In genomic region chr2:222707689-222708273, GRCh38 we compare ENCODE assay signal across 10 cellular contexts. TPM values are rescaled to one million over a fixed set of nuclear protein-coding genes. Genes with fewer than 3 reads are reported as not detected.
A peak's percentile ranks its signal among the peaks of the same experiment; 100 is the strongest.
DNase-seq lines count a peak whose midpoint lies in the region; ATAC-seq and TF ChIP-seq lines count a peak whose summit lies in the region.
"Had no signal": no experiment of that assay in that cellular context is flagged by ENCODE, and none has a peak within 500 bp of the region (broad histone marks: within the 10 kb centered on the region; RNA-seq: fewer than 3 reads in every experiment).

No MANE protein-coding gene starts in this region.

- H3K9me3 ChIP-seq in Caco-2 (no peaks in the 10 kb centered on the region), HEK293 (ENCODE audit: control insufficient read depth, insufficient read depth, low read depth, low read length) (no peaks in the 10 kb centered on the region), RWPE2 (ENCODE audit: severe bottlenecking) (no peaks in the 10 kb centered on the region)

- ATAC-seq in RWPE2 (ENCODE audit: low read depth) (peak; percentile 55; the same call in 2 of the 3 replicates), GM19328 (IDR thresholded peaks at IDR 0.05; ENCODE audit: unreplicated experiment) (no peak)

- peaks cover 12% of the 10 kb centered on the region for H3K36me3 Mint-ChIP-seq in Caco-2 (ENCODE audit: insufficient read depth, unreplicated experiment)

- CTCF ChIA-PET in Caco-2 (lab: Charles Lee) (interaction anchor here (0.5 to 4.9 kb wide), 12 partner anchors 9 to 231 kb away, joined by 3 to 96 read pairs (median 6); no protein-coding TSS in a partner anchor), HEK293 (lab: Yijun Ruan, JAX) (interaction anchor here (0.6 to 5.1 kb wide), 21 partner anchors 8 to 241 kb away, joined by 3 to 37 read pairs (median 5); no protein-coding TSS in a partner anchor)

- H3K27me3 ChIP-seq in Caco-2 (replicated peaks; ENCODE audit: control insufficient read depth, insufficient read depth, low read length) (no peaks in the 10 kb centered on the region), RWPE2 (ENCODE audit: insufficient read depth, poor library complexity, severe bottlenecking) (no peaks in the 10 kb centered on the region)

- H3K4me3 ChIP-seq in Caco-2 (ENCODE audit: low read depth, low read length), result no peak overlapping the region
- no peak overlapping the region for H3K4me3 ChIP-seq in HEK293 (ENCODE audit: low read depth, low read length)
- no peak overlapping the region for H3K4me3 ChIP-seq in RWPE2 (ENCODE audit: severe bottlenecking)
- H3K4me3 ChIP-seq: SK-N-MC had no signal

- H3K4me3 Mint-ChIP-seq in Caco-2 (ENCODE audit: unreplicated experiment), result peak overlapping the region; percentile 40

- no peaks in the 10 kb centered on the region for H3K9me3 Mint-ChIP-seq in Caco-2 (ENCODE audit: unreplicated experiment)

- H3K27ac ChIP-seq in HEK293 (ENCODE audit: extremely low read depth, low read depth, low read length), result no peak overlapping the region
- no peak overlapping the region for H3K27ac ChIP-seq in RWPE2 (ENCODE audit: poor library complexity, severe bottlenecking)
- H3K27ac ChIP-seq: SK-N-MC had no signal

- intact Hi-C loops in Caco-2 (cut with micrococcal nuclease; ENCODE audit: unreplicated experiment), result loop anchor here (1.0 kb wide), 2 partner anchors 155 to 232 kb away; no protein-coding TSS in a partner anchor

- H3K27ac Mint-ChIP-seq in Caco-2 (ENCODE audit: unreplicated experiment), result peak overlapping the region; percentile 21

- DNase-seq in Caco-2 (no peak), RWPE2 (ENCODE audit: low spot score) (no peak), kidney glomerular epithelial cell (lab: John Stamatoyannopoulos, UW) (peak; percentile 12), NCI-H345 (lab: John Stamatoyannopoulos, UW) (no peak), NCI-H146 (lab: John Stamatoyannopoulos, UW) (no peak), AML-193 (lab: John Stamatoyannopoulos, UW) (no peak)

- H3K27me3 Mint-ChIP-seq in Caco-2 (ENCODE audit: insufficient read depth, unreplicated experiment), result no peaks in the 10 kb centered on the region

- TF ChIP-seq CTCF in Caco-2 (IDR thresholded peaks at IDR 0.05; ENCODE audit: insufficient read depth in 1 of 2, low read depth in 1 of 2, low read length in 1 of 2, severe bottlenecking in 1 of 2, unreplicated experiment in 1 of 2), result no peak
- no peak for TF ChIP-seq CTCF in HEK293 (tag by site-specific recombination; IDR thresholded peaks at IDR 0.05)
- TF ChIP-seq CTCF in RWPE2 (IDR thresholded peaks at IDR 0.05; ENCODE audit: poor library complexity, severe bottlenecking), result no peak

- BruUV-seq in Caco-2 (replicated peaks; lab: Mats Ljungman, UMichigan), result no TSS peak

- POLR2A ChIA-PET in Caco-2 (lab: Charles Lee) (no interaction called here), HEK293 (lab: Yijun Ruan, JAX) (interaction anchor here (0.9 kb wide), 1 partner anchor 128 kb away, joined by 3 read pairs; no protein-coding TSS in a partner anchor)

- peaks cover 16% of the 10 kb centered on the region for H3K4me1 ChIP-seq in Caco-2
- H3K4me1 ChIP-seq in HEK293 (ENCODE audit: control insufficient read depth, insufficient read depth, low read length), result no peaks in the 10 kb centered on the region
- peaks cover 10% of the 10 kb centered on the region for H3K4me1 ChIP-seq in RWPE2 (ENCODE audit: insufficient read depth, poor library complexity, severe bottlenecking)

- H3K36me3 ChIP-seq in Caco-2 (ENCODE audit: control insufficient read depth, insufficient read depth, low read length), result no peaks in the 10 kb centered on the region
- no peaks in the 10 kb centered on the region for H3K36me3 ChIP-seq in HEK293 (ENCODE audit: control insufficient read depth in 2 of 2, insufficient read depth in 1 of 2, low read length in 2 of 2)
- no peaks in the 10 kb centered on the region for H3K36me3 ChIP-seq in RWPE2 (ENCODE audit: low read depth)

- H3K4me1 Mint-ChIP-seq in Caco-2 (ENCODE audit: low read depth, unreplicated experiment), result peaks cover 17% of the 10 kb centered on the region

TF ChIP-seq in HEK293, 187 proteins besides CTCF, POLR2A, EP300 and RAD21:
- TF ChIP-seq TRIM28 (IDR thresholded peaks at IDR 0.05; ENCODE audit: borderline replicate concordance, low read length), result no peak
- 0 out of 2 replicates have a peak, but pooled peaks have one; percentile 30 for TF ChIP-seq ZNF335 (tag by site-specific recombination; conservative IDR thresholded peaks at IDR 0.05)
- TF ChIP-seq, protein P1, sequence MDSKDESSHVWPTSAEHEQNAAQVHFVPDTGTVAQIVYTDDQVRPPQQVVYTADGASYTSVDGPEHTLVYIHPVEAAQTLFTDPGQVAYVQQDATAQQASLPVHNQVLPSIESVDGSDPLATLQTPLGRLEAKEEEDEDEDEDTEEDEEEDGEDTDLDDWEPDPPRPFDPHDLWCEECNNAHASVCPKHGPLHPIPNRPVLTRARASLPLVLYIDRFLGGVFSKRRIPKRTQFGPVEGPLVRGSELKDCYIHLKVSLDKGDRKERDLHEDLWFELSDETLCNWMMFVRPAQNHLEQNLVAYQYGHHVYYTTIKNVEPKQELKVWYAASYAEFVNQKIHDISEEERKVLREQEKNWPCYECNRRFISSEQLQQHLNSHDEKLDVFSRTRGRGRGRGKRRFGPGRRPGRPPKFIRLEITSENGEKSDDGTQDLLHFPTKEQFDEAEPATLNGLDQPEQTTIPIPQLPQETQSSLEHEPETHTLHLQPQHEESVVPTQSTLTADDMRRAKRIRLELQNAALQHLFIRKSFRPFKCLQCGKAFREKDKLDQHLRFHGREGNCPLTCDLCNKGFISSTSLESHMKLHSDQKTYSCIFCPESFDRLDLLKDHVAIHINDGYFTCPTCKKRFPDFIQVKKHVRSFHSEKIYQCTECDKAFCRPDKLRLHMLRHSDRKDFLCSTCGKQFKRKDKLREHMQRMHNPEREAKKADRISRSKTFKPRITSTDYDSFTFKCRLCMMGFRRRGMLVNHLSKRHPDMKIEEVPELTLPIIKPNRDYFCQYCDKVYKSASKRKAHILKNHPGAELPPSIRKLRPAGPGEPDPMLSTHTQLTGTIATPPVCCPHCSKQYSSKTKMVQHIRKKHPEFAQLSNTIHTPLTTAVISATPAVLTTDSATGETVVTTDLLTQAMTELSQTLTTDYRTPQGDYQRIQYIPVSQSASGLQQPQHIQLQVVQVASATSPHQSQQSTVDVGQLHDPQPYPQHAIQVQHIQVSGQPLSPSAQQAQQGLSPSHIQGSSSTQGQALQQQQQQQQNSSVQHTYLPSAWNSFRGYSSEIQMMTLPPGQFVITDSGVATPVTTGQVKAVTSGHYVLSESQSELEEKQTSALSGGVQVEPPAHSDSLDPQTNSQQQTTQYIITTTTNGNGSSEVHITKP (tag by site-specific recombination; IDR thresholded peaks at IDR 0.05), result peak; percentile 68
- TF ChIP-seq ZNF398 (tag by site-specific recombination; IDR thresholded peaks at IDR 0.05), result no peak
- peak; percentile 39; the same call in 1 of the 2 replicates for TF ChIP-seq ZNF629 (tag by site-specific recombination; IDR thresholded peaks at IDR 0.05)
- TF ChIP-seq HOXC10 (CRISPR knock-in tag; IDR thresholded peaks at IDR 0.05), result no peak
- TF ChIP-seq ZNF596 (tag by site-specific recombination; IDR thresholded peaks at IDR 0.05), result no peak
- TF ChIP-seq ZIC2 (tag by site-specific recombination; IDR thresholded peaks at IDR 0.05), result no peak
- TF ChIP-seq, protein P2, sequence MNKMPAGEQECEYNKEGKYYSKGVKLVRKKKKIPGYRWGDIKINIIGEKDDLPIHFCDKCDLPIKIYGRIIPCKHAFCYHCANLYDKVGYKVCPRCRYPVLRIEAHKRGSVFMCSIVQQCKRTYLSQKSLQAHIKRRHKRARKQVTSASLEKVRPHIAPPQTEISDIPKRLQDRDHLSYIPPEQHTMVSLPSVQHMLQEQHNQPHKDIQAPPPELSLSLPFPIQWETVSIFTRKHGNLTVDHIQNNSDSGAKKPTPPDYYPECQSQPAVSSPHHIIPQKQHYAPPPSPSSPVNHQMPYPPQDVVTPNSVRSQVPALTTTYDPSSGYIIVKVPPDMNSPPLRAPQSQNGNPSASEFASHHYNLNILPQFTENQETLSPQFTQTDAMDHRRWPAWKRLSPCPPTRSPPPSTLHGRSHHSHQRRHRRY (tag by site-specific recombination; IDR thresholded peaks at IDR 0.05), result no peak
- TF ChIP-seq, protein P3, sequence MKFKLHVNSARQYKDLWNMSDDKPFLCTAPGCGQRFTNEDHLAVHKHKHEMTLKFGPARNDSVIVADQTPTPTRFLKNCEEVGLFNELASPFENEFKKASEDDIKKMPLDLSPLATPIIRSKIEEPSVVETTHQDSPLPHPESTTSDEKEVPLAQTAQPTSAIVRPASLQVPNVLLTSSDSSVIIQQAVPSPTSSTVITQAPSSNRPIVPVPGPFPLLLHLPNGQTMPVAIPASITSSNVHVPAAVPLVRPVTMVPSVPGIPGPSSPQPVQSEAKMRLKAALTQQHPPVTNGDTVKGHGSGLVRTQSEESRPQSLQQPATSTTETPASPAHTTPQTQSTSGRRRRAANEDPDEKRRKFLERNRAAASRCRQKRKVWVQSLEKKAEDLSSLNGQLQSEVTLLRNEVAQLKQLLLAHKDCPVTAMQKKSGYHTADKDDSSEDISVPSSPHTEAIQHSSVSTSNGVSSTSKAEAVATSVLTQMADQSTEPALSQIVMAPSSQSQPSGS (tag by site-specific recombination; IDR thresholded peaks at IDR 0.05; ENCODE audit: low read depth), result 0 out of 2 replicates have a peak, but pooled peaks have one; percentile 4
- TF ChIP-seq, protein P4, sequence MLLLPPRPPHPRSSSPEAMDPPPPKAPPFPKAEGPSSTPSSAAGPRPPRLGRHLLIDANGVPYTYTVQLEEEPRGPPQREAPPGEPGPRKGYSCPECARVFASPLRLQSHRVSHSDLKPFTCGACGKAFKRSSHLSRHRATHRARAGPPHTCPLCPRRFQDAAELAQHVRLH (tag by site-specific recombination; IDR thresholded peaks at IDR 0.05), result 0 out of 2 replicates have a peak, but pooled peaks have one; percentile 41
- no peak for TF ChIP-seq TCF7L2 (IDR thresholded peaks at IDR 0.05; ENCODE audit: borderline replicate concordance, low read depth, low read length)
- TF ChIP-seq GLIS1 (tag by site-specific recombination; IDR thresholded peaks at IDR 0.05), result peak; percentile 20; the same call in 1 of the 2 replicates

RNA-seq across cellular contexts. Expression of gene MOGAT1, which starts 36.3 kb away (rescaled TPM):
- not detected in 2 replicates for total RNA-seq in Caco-2 (2022)
- total RNA-seq: epithelial cell of proximal tubule had no signal

RNA-seq across cellular contexts. Expression of gene FARSB, which starts 51.9 kb away (rescaled TPM):
- total RNA-seq in Caco-2 (2022), result 48.9 and 50.9 TPM in 2 replicates
